Comparison of ENCODE assay signal across 1 cellular context in genomic region chr6:2772840-2773239, GRCh38.
TF ChIP-seq lines count a peak whose summit lies in the region.

No MANE protein-coding gene starts in this region.

TF ChIP-seq in IMR-90, 13 proteins besides CTCF, POLR2A, EP300 and RAD21 (continued from another document):
- no peak for TF ChIP-seq MXI1 (IDR thresholded peaks at IDR 0.05; ENCODE audit: borderline replicate concordance, low read depth, low read length)
- no peak for TF ChIP-seq CEBPB (IDR thresholded peaks at IDR 0.05; ENCODE audit: low read depth, low read length)
- no peak for TF ChIP-seq NFE2L2 (IDR thresholded peaks at IDR 0.05; ENCODE audit: low read depth, low read length)
- no peak for TF ChIP-seq RFX5 (IDR thresholded peaks at IDR 0.05; ENCODE audit: low read depth, low read length)
- TF ChIP-seq, protein P1, sequence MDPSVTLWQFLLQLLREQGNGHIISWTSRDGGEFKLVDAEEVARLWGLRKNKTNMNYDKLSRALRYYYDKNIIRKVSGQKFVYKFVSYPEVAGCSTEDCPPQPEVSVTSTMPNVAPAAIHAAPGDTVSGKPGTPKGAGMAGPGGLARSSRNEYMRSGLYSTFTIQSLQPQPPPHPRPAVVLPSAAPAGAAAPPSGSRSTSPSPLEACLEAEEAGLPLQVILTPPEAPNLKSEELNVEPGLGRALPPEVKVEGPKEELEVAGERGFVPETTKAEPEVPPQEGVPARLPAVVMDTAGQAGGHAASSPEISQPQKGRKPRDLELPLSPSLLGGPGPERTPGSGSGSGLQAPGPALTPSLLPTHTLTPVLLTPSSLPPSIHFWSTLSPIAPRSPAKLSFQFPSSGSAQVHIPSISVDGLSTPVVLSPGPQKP (IDR thresholded peaks at IDR 0.05; ENCODE audit: borderline replicate concordance, low read depth, low read length) = no peak
